ENCODE assay signal across 9 cellular contexts in the genomic region with DNA sequence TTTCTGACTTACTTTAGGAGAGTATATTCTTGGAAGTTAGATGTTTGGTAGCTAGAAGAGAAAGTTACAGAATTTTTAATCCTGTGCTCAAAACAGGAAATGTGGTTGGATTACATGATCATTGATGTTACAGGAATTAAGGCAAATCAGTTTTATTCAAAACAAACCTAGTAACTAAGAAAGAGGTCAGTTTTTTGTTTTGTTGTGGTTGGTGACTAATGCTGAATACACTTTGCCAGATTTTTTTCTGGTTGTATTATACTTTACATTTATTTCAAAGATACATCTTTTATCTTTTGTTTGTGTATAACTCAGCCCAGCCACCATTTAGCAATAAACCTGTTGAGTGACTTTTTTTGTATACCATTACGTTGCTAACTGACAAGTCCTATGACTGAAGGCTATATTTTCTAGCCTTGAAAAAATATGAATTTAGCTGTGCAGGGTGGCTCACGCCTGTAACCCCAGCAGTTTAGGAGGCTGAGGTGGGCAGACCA.
DNase-seq lines count a peak whose midpoint lies in the region; ATAC-seq, FAIRE-seq and TF ChIP-seq lines count a peak whose summit lies in the region.
"Had no signal": no experiment of that assay in that cellular context is flagged by ENCODE, and none has a peak within 500 bp of the region (broad histone marks: within the 10 kb centered on the region; RNA-seq: fewer than 3 reads in every experiment).

No MANE protein-coding gene starts in this region.

- H3K36me3 Mint-ChIP-seq in GM23338 (ENCODE audit: low read depth), result peaks cover 20% of the 10 kb centered on the region
- H3K36me3 Mint-ChIP-seq in activated B cell treated with CpG ODN at 0.5 μM for 24 hours (ENCODE audit: low read depth), result peaks cover 50% of the 10 kb centered on the region

- H3K36me3 ChIP-seq in GM23338 (ENCODE audit: insufficient read depth) (peaks cover 12% of the 10 kb centered on the region; the same call in 1 of the 2 replicates), small intestine (ENCODE audit: control insufficient read depth in 2 of 2, insufficient read depth in 2 of 2, low read length in 2 of 2) (peaks cover 2 to 8% of the 10 kb centered on the region in 2 donors)

- H3K27ac Mint-ChIP-seq in GM23338 (peak overlapping the region; percentile 60; the same call in 1 of the 2 replicates), activated B cell treated with CpG ODN at 0.5 μM for 24 hours (peak overlapping the region; percentile 19)

- CTCF ChIA-PET in activated B cell treated with CpG ODN at 0.5 μM for 24 hours (lab: Charles Lee), result interaction anchor here (1.0 kb wide), 1 partner anchor 10 kb away, joined by 3 read pairs; no protein-coding TSS in a partner anchor

- peaks cover 2% of the 10 kb centered on the region for H3K27me3 Mint-ChIP-seq in GM23338 (ENCODE audit: insufficient read depth, low read depth, poor library complexity)
- no peaks in the 10 kb centered on the region for H3K27me3 Mint-ChIP-seq in activated B cell treated with CpG ODN at 0.5 μM for 24 hours

- no peaks in the 10 kb centered on the region; the same call in 1 of the 2 replicates for H3K79me2 ChIP-seq in GM23338 (replicated peaks; ENCODE audit: insufficient read depth)

- no peaks in the 10 kb centered on the region for H3K9me3 ChIP-seq in small intestine (ENCODE audit: control insufficient read depth, low read depth)

- TF ChIP-seq CTCF in GM23338 (conservative IDR thresholded peaks at IDR 0.05; ENCODE audit: low read depth in 2 of 2) (no peak), activated B cell treated with CpG ODN at 0.5 μM for 24 hours (IDR thresholded peaks at IDR 0.05) (no peak), foreskin fibroblast (IDR thresholded peaks at IDR 0.05; ENCODE audit: low read depth, low read length) (no peak)

- H3K4me3 ChIP-seq in GM23338, result no peak overlapping the region
- no peak overlapping the region for H3K4me3 ChIP-seq in foreskin fibroblast (ENCODE audit: low read depth in 1 of 2, low read length in 2 of 2)
- H3K4me3 ChIP-seq in small intestine (ENCODE audit: low read depth in 1 of 2, low read length in 2 of 2), result no peak overlapping the region

- WGBS in small intestine, 3 donors, result 34 to 56% (median 46%) methylated on average over 2 of the region's 2 CpGs

- no peaks in the 10 kb centered on the region for H3F3A ChIP-seq in GM23338 (replicated peaks; ENCODE audit: low read depth)

- DNase-seq in GM23338 (ENCODE audit: low spot score), result no peak
- no peak for DNase-seq in activated B cell treated with CpG ODN at 0.5 μM for 24 hours
- DNase-seq in foreskin fibroblast, result peak; percentile 55 to 70
- DNase-seq in small intestine, result peak; percentile 29
- no peak for DNase-seq in iPS-NIHi7 (ENCODE audit: extremely low spot score)
- DNase-seq in activated gamma-delta T cell treated with Interleukin-2 at 50 U/mL for 16 hours, result no peak
- no peak for DNase-seq in KBM-7
- DNase-seq in stimulated activated CD4-positive, alpha-beta T cell treated with anti-CD3 and anti-CD28 coated beads, Interleukin-4, amount 100 ng/mL, for 4 hours, result no peak

- no peak for FAIRE-seq in small intestine (lab: Jason Lieb, UNC)

- no peaks in the 10 kb centered on the region; the same call in 1 of the 2 replicates for H4K20me1 ChIP-seq in GM23338 (replicated peaks; ENCODE audit: insufficient read depth)

- H3K27ac ChIP-seq in GM23338 (ENCODE audit: low read depth) (no peak overlapping the region), small intestine (ENCODE audit: low read depth in 1 of 2, low read length in 1 of 2) (peak overlapping the region in 1 of 2 donors; percentile 60)

- no peaks in the 10 kb centered on the region for H3K9me2 ChIP-seq in GM23338 (ENCODE audit: insufficient read depth)

- H2AFZ ChIP-seq in GM23338, result no peak overlapping the region

- no peak overlapping the region for H3K4me2 ChIP-seq in GM23338

- ATAC-seq in GM23338 (no peak), activated B cell treated with CpG ODN at 0.5 μM for 24 hours (ENCODE audit: low read depth) (no peak)

- H3K4me1 ChIP-seq in GM23338 (ENCODE audit: insufficient read depth), result peaks cover 18% of the 10 kb centered on the region
- peaks cover 2 to 4% of the 10 kb centered on the region in 2 donors for H3K4me1 ChIP-seq in small intestine (ENCODE audit: control insufficient read depth in 2 of 2, insufficient read depth in 1 of 2, low read depth in 1 of 2, low read length in 1 of 2)

- POLR2A ChIA-PET in activated B cell treated with CpG ODN at 0.5 μM for 24 hours (lab: Charles Lee), result no interaction called here

- H3K9me3 Mint-ChIP-seq in GM23338, result no peaks in the 10 kb centered on the region
- no peaks in the 10 kb centered on the region for H3K9me3 Mint-ChIP-seq in activated B cell treated with CpG ODN at 0.5 μM for 24 hours
- H3K9me3 Mint-ChIP-seq: neural crest cell had no signal

- H3K4me3 Mint-ChIP-seq in GM23338 (no peak overlapping the region), activated B cell treated with CpG ODN at 0.5 μM for 24 hours (no peak overlapping the region)
- H3K4me3 Mint-ChIP-seq: neural crest cell had no signal

- intact Hi-C loops in activated B cell treated with CpG ODN at 0.5 μM for 24 hours (cut with micrococcal nuclease), result no loop called here

- no peaks in the 10 kb centered on the region for H3K27me3 ChIP-seq in GM23338 (ENCODE audit: insufficient read depth)
- no peaks in the 10 kb centered on the region for H3K27me3 ChIP-seq in small intestine (ENCODE audit: control insufficient read depth in 2 of 2, insufficient read depth in 2 of 2, low read length in 2 of 2)

- H3K4me1 Mint-ChIP-seq in GM23338, result peaks cover 19% of the 10 kb centered on the region
- H3K4me1 Mint-ChIP-seq in activated B cell treated with CpG ODN at 0.5 μM for 24 hours, result peaks cover 4% of the 10 kb centered on the region

- in situ Hi-C loops in KBM-7 (cut with MboI; ENCODE audit: low pct_unique_long_range_greater_than_20kb, low sequenced_read_pairs), result no loop called here

TF ChIP-seq in GM23338, 12 proteins besides CTCF, POLR2A, EP300 and RAD21:
- TF ChIP-seq CREB1 (CRISPR knock-in tag; IDR thresholded peaks at IDR 0.05; ENCODE audit: low read depth) (no peak), STAT1 (IDR thresholded peaks at IDR 0.05; ENCODE audit: unreplicated experiment) (no peak), ZNF331 (CRISPR knock-in tag; IDR thresholded peaks at IDR 0.05; ENCODE audit: low read depth) (no peak)
- TF ChIP-seq, protein P1, sequence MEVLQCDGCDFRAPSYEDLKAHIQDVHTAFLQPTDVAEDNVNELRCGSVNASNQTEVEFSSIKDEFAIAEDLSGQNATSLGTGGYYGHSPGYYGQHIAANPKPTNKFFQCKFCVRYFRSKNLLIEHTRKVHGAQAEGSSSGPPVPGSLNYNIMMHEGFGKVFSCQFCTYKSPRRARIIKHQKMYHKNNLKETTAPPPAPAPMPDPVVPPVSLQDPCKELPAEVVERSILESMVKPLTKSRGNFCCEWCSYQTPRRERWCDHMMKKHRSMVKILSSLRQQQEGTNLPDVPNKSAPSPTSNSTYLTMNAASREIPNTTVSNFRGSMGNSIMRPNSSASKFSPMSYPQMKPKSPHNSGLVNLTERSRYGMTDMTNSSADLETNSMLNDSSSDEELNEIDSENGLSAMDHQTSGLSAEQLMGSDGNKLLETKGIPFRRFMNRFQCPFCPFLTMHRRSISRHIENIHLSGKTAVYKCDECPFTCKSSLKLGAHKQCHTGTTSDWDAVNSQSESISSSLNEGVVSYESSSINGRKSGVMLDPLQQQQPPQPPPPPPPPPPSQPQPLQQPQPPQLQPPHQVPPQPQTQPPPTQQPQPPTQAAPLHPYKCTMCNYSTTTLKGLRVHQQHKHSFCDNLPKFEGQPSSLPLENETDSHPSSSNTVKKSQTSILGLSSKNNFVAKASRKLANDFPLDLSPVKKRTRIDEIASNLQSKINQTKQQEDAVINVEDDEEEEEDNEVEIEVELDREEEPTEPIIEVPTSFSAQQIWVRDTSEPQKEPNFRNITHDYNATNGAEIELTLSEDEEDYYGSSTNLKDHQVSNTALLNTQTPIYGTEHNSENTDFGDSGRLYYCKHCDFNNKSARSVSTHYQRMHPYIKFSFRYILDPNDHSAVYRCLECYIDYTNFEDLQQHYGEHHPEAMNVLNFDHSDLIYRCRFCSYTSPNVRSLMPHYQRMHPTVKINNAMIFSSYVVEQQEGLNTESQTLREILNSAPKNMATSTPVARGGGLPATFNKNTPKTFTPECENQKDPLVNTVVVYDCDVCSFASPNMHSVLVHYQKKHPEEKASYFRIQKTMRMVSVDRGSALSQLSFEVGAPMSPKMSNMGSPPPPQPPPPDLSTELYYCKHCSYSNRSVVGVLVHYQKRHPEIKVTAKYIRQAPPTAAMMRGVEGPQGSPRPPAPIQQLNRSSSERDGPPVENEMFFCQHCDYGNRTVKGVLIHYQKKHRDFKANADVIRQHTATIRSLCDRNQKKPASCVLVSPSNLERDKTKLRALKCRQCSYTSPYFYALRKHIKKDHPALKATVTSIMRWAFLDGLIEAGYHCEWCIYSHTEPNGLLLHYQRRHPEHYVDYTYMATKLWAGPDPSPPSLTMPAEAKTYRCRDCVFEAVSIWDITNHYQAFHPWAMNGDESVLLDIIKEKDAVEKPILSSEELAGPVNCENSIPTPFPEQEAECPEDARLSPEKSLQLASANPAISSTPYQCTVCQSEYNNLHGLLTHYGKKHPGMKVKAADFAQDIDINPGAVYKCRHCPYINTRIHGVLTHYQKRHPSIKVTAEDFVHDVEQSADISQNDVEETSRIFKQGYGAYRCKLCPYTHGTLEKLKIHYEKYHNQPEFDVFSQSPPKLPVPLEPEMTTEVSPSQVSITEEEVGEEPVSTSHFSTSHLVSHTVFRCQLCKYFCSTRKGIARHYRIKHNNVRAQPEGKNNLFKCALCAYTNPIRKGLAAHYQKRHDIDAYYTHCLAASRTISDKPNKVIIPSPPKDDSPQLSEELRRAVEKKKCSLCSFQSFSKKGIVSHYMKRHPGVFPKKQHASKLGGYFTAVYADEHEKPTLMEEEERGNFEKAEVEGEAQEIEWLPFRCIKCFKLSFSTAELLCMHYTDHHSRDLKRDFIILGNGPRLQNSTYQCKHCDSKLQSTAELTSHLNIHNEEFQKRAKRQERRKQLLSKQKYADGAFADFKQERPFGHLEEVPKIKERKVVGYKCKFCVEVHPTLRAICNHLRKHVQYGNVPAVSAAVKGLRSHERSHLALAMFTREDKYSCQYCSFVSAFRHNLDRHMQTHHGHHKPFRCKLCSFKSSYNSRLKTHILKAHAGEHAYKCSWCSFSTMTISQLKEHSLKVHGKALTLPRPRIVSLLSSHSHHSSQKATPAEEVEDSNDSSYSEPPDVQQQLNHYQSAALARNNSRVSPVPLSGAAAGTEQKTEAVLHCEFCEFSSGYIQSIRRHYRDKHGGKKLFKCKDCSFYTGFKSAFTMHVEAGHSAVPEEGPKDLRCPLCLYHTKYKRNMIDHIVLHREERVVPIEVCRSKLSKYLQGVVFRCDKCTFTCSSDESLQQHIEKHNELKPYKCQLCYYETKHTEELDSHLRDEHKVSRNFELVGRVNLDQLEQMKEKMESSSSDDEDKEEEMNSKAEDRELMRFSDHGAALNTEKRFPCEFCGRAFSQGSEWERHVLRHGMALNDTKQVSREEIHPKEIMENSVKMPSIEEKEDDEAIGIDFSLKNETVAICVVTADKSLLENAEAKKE (CRISPR knock-in tag; IDR thresholded peaks at IDR 0.05), result no peak

Comparison
In these comparisons a context has a peak if more than half of its experiments do, and no peak if none do; other contexts are left out.
1. DNase-seq: peak in foreskin fibroblast (2 of 2) and small intestine (single experiment); none in GM23338 (single experiment), activated B cell treated with CpG ODN at 0.5 μM for 24 hours (single experiment), iPS-NIHi7 (single experiment), activated gamma-delta T cell treated with Interleukin-2 at 50 U/mL for 16 hours (single experiment), KBM-7 (single experiment) and stimulated activated CD4-positive, alpha-beta T cell treated with anti-CD3 and anti-CD28 coated beads, Interleukin-4, amount 100 ng/mL, for 4 hours (0 of 2).